ENCODE assay signal across 34 cellular contexts in genomic region chr10:116553378-116553980, GRCh38. TPM values are rescaled to one million over a fixed set of nuclear protein-coding genes. Genes with fewer than 3 reads are reported as not detected.
"Had no signal": no experiment of that assay in that cellular context is flagged by ENCODE, and none has a peak within 500 bp of the region (broad histone marks: within the 10 kb centered on the region; RNA-seq: fewer than 3 reads in every experiment).

No MANE protein-coding gene starts in this region.

- H3K36me3 Mint-ChIP-seq: activated naive CD4-positive, alpha-beta T cell treated with anti-CD3 and anti-CD28 coated beads, Interleukin-2, amount 10 ng/mL, durations not matched to agents 7 days and 5 days; activated naive CD4-positive, alpha-beta T cell treated with anti-CD3 and anti-CD28 coated beads, Interleukin-2, amount 50 U/mL, for 72 hours; activated naive CD8-positive, alpha-beta T cell treated with anti-CD3 and anti-CD28 coated beads, Interleukin-2, amount 10 ng/mL, durations not matched to agents 7 days and 5 days; WTC11 had no signal

- H3K4me1 ChIP-seq: ascending aorta, esophagus squamous epithelium had no signal

- ATAC-seq: activated naive CD4-positive, alpha-beta T cell treated with anti-CD3 and anti-CD28 coated beads, Interleukin-2, amount 50 U/mL, for 72 hours; activated T-cell treated with anti-CD3 and anti-CD28 coated beads, Interleukin-2, amount 50 U/mL, for 72 hours; effector memory CD8-positive, alpha-beta T cell; WTC11 had no signal

- H3K36me3 ChIP-seq: ascending aorta, brain microvascular endothelial cell, esophagus squamous epithelium had no signal

- DNase-seq: activated CD4-positive, alpha-beta memory T cell treated with anti-CD3 and anti-CD28 coated beads, Interleukin-2, amount 10 ng/mL, durations not matched to agents 7 days and 5 days; activated CD4-positive, alpha-beta T cell treated with anti-CD3 and anti-CD28 coated beads for 1 hour; activated CD4-positive, alpha-beta T cell treated with anti-CD3 and anti-CD28 coated beads for 4 hours; activated CD4-positive, alpha-beta T cell treated with anti-CD3 and anti-CD28 coated beads, Interleukin-2, amount 10 ng/mL, durations not matched to agents 7 days and 5 days; activated CD4-positive, alpha-beta T cell treated with anti-CD3 and anti-CD28 coated beads, Interleukin-2, amount 50 U/mL, for 4 hours; activated CD8-positive, alpha-beta memory T cell treated with anti-CD3 and anti-CD28 coated beads, Interleukin-2, amount 50 U/mL, for 48 hours; activated gamma-delta T cell; activated naive CD4-positive, alpha-beta T cell; activated naive CD4-positive, alpha-beta T cell treated with anti-CD3 and anti-CD28 coated beads, Interleukin-2, amount 10 ng/mL, durations not matched to agents 7 days and 5 days; activated naive CD8-positive, alpha-beta T cell treated with anti-CD3 and anti-CD28 coated beads, Interleukin-2, amount 10 ng/mL, durations not matched to agents 7 days and 5 days; activated T-cell treated with anti-CD3 and anti-CD28 coated beads for 4 hours; activated T-cell treated with anti-CD3 and anti-CD28 coated beads, Interleukin-2, amount 50 U/mL, for 24 hours; activated T-cell treated with anti-CD3 and anti-CD28 coated beads, Interleukin-2, amount 50 U/mL, for 72 hours; brain microvascular endothelial cell; cortex of kidney; dermis blood vessel endothelial cell; effector CD4-positive, alpha-beta T cell; effector memory CD8-positive, alpha-beta T cell; esophagus squamous epithelium; foreskin melanocyte; head of caudate nucleus; T-helper 2 cell had no signal

- H3K9me3 Mint-ChIP-seq: activated CD4-positive, alpha-beta memory T cell treated with anti-CD3 and anti-CD28 coated beads, Interleukin-2, amount 10 ng/mL, durations not matched to agents 7 days and 5 days; activated CD4-positive, alpha-beta T cell treated with anti-CD3 and anti-CD28 coated beads, Interleukin-2, amount 10 ng/mL, durations not matched to agents 7 days and 5 days; activated naive CD4-positive, alpha-beta T cell treated with anti-CD3 and anti-CD28 coated beads, Interleukin-2, amount 10 ng/mL, durations not matched to agents 7 days and 5 days; activated naive CD4-positive, alpha-beta T cell treated with anti-CD3 and anti-CD28 coated beads, Interleukin-2, amount 50 U/mL, for 72 hours; activated naive CD8-positive, alpha-beta T cell treated with anti-CD3 and anti-CD28 coated beads, Interleukin-2, amount 10 ng/mL, durations not matched to agents 7 days and 5 days; activated T-cell treated with anti-CD3 and anti-CD28 coated beads, Interleukin-2, amount 50 U/mL, for 24 hours; central memory CD8-positive, alpha-beta T cell; effector memory CD8-positive, alpha-beta T cell had no signal

- H3K4me3 Mint-ChIP-seq: activated CD4-positive, alpha-beta memory T cell treated with anti-CD3 and anti-CD28 coated beads, Interleukin-2, amount 10 ng/mL, durations not matched to agents 7 days and 5 days; activated CD4-positive, alpha-beta T cell treated with anti-CD3 and anti-CD28 coated beads, Interleukin-2, amount 10 ng/mL, durations not matched to agents 7 days and 5 days; activated naive CD4-positive, alpha-beta T cell treated with anti-CD3 and anti-CD28 coated beads, Interleukin-2, amount 10 ng/mL, durations not matched to agents 7 days and 5 days; activated naive CD8-positive, alpha-beta T cell treated with anti-CD3 and anti-CD28 coated beads, Interleukin-2, amount 10 ng/mL, durations not matched to agents 7 days and 5 days; activated T-cell treated with anti-CD3 and anti-CD28 coated beads, Interleukin-2, amount 50 U/mL, for 24 hours; activated T-cell treated with anti-CD3 and anti-CD28 coated beads, Interleukin-2, amount 50 U/mL, for 72 hours; central memory CD8-positive, alpha-beta T cell; effector memory CD8-positive, alpha-beta T cell; WTC11 had no signal

- H3K9me3 ChIP-seq: ascending aorta, esophagus squamous epithelium had no signal

- H3K4me1 Mint-ChIP-seq: activated CD4-positive, alpha-beta memory T cell treated with anti-CD3 and anti-CD28 coated beads, Interleukin-2, amount 10 ng/mL, durations not matched to agents 7 days and 5 days; activated CD4-positive, alpha-beta T cell treated with anti-CD3 and anti-CD28 coated beads, Interleukin-2, amount 10 ng/mL, durations not matched to agents 7 days and 5 days; activated naive CD4-positive, alpha-beta T cell treated with anti-CD3 and anti-CD28 coated beads, Interleukin-2, amount 10 ng/mL, durations not matched to agents 7 days and 5 days; activated naive CD8-positive, alpha-beta T cell treated with anti-CD3 and anti-CD28 coated beads, Interleukin-2, amount 10 ng/mL, durations not matched to agents 7 days and 5 days; central memory CD8-positive, alpha-beta T cell had no signal

- H3K27me3 Mint-ChIP-seq: activated CD4-positive, alpha-beta memory T cell treated with anti-CD3 and anti-CD28 coated beads, Interleukin-2, amount 10 ng/mL, durations not matched to agents 7 days and 5 days; activated CD4-positive, alpha-beta T cell treated with anti-CD3 and anti-CD28 coated beads, Interleukin-2, amount 10 ng/mL, durations not matched to agents 7 days and 5 days; activated naive CD4-positive, alpha-beta T cell treated with anti-CD3 and anti-CD28 coated beads, Interleukin-2, amount 10 ng/mL, durations not matched to agents 7 days and 5 days; activated naive CD8-positive, alpha-beta T cell treated with anti-CD3 and anti-CD28 coated beads, Interleukin-2, amount 10 ng/mL, durations not matched to agents 7 days and 5 days; activated T-cell treated with anti-CD3 and anti-CD28 coated beads, Interleukin-2, amount 50 U/mL, for 24 hours; central memory CD8-positive, alpha-beta T cell; effector memory CD8-positive, alpha-beta T cell had no signal

- H3K27ac Mint-ChIP-seq: activated CD4-positive, alpha-beta memory T cell treated with anti-CD3 and anti-CD28 coated beads, Interleukin-2, amount 10 ng/mL, durations not matched to agents 7 days and 5 days; activated CD4-positive, alpha-beta T cell treated with anti-CD3 and anti-CD28 coated beads, Interleukin-2, amount 10 ng/mL, durations not matched to agents 7 days and 5 days; activated naive CD4-positive, alpha-beta T cell treated with anti-CD3 and anti-CD28 coated beads, Interleukin-2, amount 10 ng/mL, durations not matched to agents 7 days and 5 days; activated naive CD4-positive, alpha-beta T cell treated with anti-CD3 and anti-CD28 coated beads, Interleukin-2, amount 50 U/mL, for 72 hours; activated naive CD8-positive, alpha-beta T cell treated with anti-CD3 and anti-CD28 coated beads, Interleukin-2, amount 10 ng/mL, durations not matched to agents 7 days and 5 days; activated T-cell treated with anti-CD3 and anti-CD28 coated beads, Interleukin-2, amount 50 U/mL, for 24 hours; activated T-cell treated with anti-CD3 and anti-CD28 coated beads, Interleukin-2, amount 50 U/mL, for 72 hours; effector memory CD8-positive, alpha-beta T cell had no signal

- H3K27me3 ChIP-seq: ascending aorta, brain microvascular endothelial cell, esophagus squamous epithelium had no signal

- H3K27ac ChIP-seq: ascending aorta, brain microvascular endothelial cell, epithelial cell of prostate, esophagus squamous epithelium, VCaP had no signal

- H3K4me3 ChIP-seq: ascending aorta, esophagus squamous epithelium had no signal

RNA-seq across cellular contexts. Expression of gene PNLIP, which starts 7.7 kb away (rescaled TPM):
- total RNA-seq: activated CD4-positive, alpha-beta memory T cell treated with anti-CD3 and anti-CD28 coated beads, Interleukin-2, amount 10 ng/mL, durations not matched to agents 7 days and 5 days; activated CD4-positive, alpha-beta T cell treated with anti-CD3 and anti-CD28 coated beads, Interleukin-2, amount 10 ng/mL, durations not matched to agents 7 days and 5 days; activated naive CD4-positive, alpha-beta T cell treated with anti-CD3 and anti-CD28 coated beads, Interleukin-2, amount 50 U/mL, for 72 hours; activated naive CD8-positive, alpha-beta T cell treated with anti-CD3 and anti-CD28 coated beads, Interleukin-2, amount 10 ng/mL, durations not matched to agents 7 days and 5 days; activated T-cell treated with anti-CD3 and anti-CD28 coated beads, Interleukin-2, amount 50 U/mL, for 72 hours; ascending aorta; cardiac septum; cerebellum; dermis blood vessel endothelial cell; esophagus squamous epithelium; fibroblast of lung; fibroblast of villous mesenchyme; T-helper 1 cell treated with Interleukin-12 subunit alpha and Interleukin-12 subunit beta and Interleukin-4 antibody, amounts not matched to agents 30 ng/mL and 1 ng/mL, for 36 hours had no signal
- polyA plus RNA-seq: fibroblast of lung had no signal

RNA-seq across cellular contexts. Expression of gene PNLIPRP1, which starts 37.3 kb away (rescaled TPM):
- total RNA-seq: activated CD4-positive, alpha-beta memory T cell treated with anti-CD3 and anti-CD28 coated beads, Interleukin-2, amount 10 ng/mL, durations not matched to agents 7 days and 5 days; activated CD4-positive, alpha-beta T cell treated with anti-CD3 and anti-CD28 coated beads, Interleukin-2, amount 10 ng/mL, durations not matched to agents 7 days and 5 days; activated naive CD4-positive, alpha-beta T cell treated with anti-CD3 and anti-CD28 coated beads, Interleukin-2, amount 50 U/mL, for 72 hours; activated naive CD8-positive, alpha-beta T cell treated with anti-CD3 and anti-CD28 coated beads, Interleukin-2, amount 10 ng/mL, durations not matched to agents 7 days and 5 days; activated T-cell treated with anti-CD3 and anti-CD28 coated beads, Interleukin-2, amount 50 U/mL, for 72 hours; ascending aorta; bronchial epithelial cell; cardiac septum; cerebellum; dermis blood vessel endothelial cell; esophagus squamous epithelium; fibroblast of lung; fibroblast of villous mesenchyme; T-helper 1 cell treated with Interleukin-12 subunit alpha and Interleukin-12 subunit beta and Interleukin-4 antibody, amounts not matched to agents 30 ng/mL and 1 ng/mL, for 36 hours had no signal
- polyA plus RNA-seq: fibroblast of lung had no signal
